ENCODE assay signal across 18 cellular contexts in the genomic region with DNA sequence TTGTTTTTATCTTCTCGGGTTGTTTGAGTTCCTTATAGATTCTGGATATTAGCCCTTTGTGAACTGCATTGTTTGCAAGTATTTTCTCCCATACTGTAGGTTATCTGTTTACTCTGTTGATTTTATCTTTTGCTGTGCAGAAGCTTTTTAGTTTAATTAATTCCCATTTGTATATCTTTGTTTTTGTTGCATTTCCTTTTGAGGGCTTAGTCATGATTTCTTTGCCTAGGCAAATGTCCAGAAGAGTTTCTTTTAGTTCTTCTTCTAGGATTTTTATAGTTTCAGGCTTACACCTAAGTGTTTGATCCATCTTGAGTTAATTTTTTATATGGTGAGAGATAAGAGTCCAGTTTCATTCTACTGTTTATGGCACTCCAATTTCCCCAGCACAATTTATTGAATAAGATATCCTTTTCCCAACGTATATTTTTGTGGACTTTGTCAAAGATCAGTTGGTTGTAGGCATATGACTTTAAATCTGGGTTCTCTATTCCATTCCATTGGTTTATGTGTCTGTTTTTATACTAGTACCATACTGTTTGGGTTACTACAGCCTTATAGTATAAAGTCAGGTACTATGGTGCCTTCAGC. TPM values are rescaled to one million over a fixed set of nuclear protein-coding genes. Genes with fewer than 3 reads are reported as not detected.
DNase-seq lines count a peak whose midpoint lies in the region; ATAC-seq and TF ChIP-seq lines count a peak whose summit lies in the region.
"Had no signal": no experiment of that assay in that cellular context is flagged by ENCODE, and none has a peak within 500 bp of the region (broad histone marks: within the 10 kb centered on the region; RNA-seq: fewer than 3 reads in every experiment).

No MANE protein-coding gene starts in this region.

- H3K4me1 Mint-ChIP-seq in type B pancreatic cell (ENCODE audit: unreplicated experiment) = no peaks in the 10 kb centered on the region

- peak; percentile 36 for DNase-seq in M059J (ENCODE audit: low read depth)
- DNase-seq in astrocyte of the hippocampus (ENCODE audit: low read depth, low spot score) = peak; percentile 5
- no peak for DNase-seq in left colon
- DNase-seq in type B pancreatic cell (ENCODE audit: extremely low spot score, unreplicated experiment) = no peak
- no peak for DNase-seq in inferior parietal cortex (ENCODE audit: extremely low spot score)
- DNase-seq in T-helper 1 cell = no peak
- no peak for DNase-seq in MV-4-11 (lab: John Stamatoyannopoulos, UW)
- DNase-seq: AML-193, KG1, MG63, NCI-H1105 treated with DMSO at 0.1 percent for 48 hours, NCI-H1694 treated with DMSO at 0.1 percent for 48 hours, NCI-H345, NCI-H69, RPMI8226 had no signal

- H3K27me3 Mint-ChIP-seq in type B pancreatic cell = no peaks in the 10 kb centered on the region

- no peaks in the 10 kb centered on the region for H3K36me3 Mint-ChIP-seq in type B pancreatic cell
- H3K36me3 Mint-ChIP-seq: CD14-positive monocyte had no signal

- no peak for TF ChIP-seq CTCF in type B pancreatic cell (conservative IDR thresholded peaks at IDR 0.05)

- H3K27ac Mint-ChIP-seq in type B pancreatic cell = peak overlapping the region; percentile 81
- H3K27ac Mint-ChIP-seq: CD14-positive monocyte had no signal

- no peak overlapping the region for H3K4me3 Mint-ChIP-seq in type B pancreatic cell
- H3K4me3 Mint-ChIP-seq: CD14-positive monocyte had no signal

- no peaks in the 10 kb centered on the region for H3K9me3 Mint-ChIP-seq in type B pancreatic cell
- H3K9me3 Mint-ChIP-seq: CD14-positive monocyte had no signal

- intact Hi-C loops in left colon (cut with DNase I, micrococcal nuclease) = no loop called here

- peak; percentile 82 for ATAC-seq in left colon
- ATAC-seq: HepG2 had no signal

RNA-seq across cellular contexts. Expression of a gene that starts 54.3 kb away (rescaled TPM):
- 4.9 TPM in 2 replicates for total RNA-seq in M059J (2014; rRNA removed; shearing (Covaris generic))
- 1 to 10 TPM; 2.1 to 3.9 TPM for total RNA-seq in left colon
- total RNA-seq in type B pancreatic cell (ENCODE audit: low replicate concordance) = 25.5 and 65.1 TPM in 2 replicates
- total RNA-seq: OCI-LY7 had no signal

Comparison
In these comparisons a context has a peak if more than half of its experiments do, and no peak if none do; other contexts are left out.
1. DNase-seq: peak in M059J (single experiment) and astrocyte of the hippocampus (single experiment); none in left colon (0 of 2), type B pancreatic cell (single experiment), inferior parietal cortex (single experiment), T-helper 1 cell (0 of 5) and MV-4-11 (single experiment).